30 cellular contexts compared by ENCODE assay signal in genomic region chr12:64066776-64067175, GRCh38.
"Had no signal": no experiment of that assay in that cellular context is flagged by ENCODE, and none has a peak within 500 bp of the region (broad histone marks: within the 10 kb centered on the region; RNA-seq: fewer than 3 reads in every experiment).

No MANE protein-coding gene starts in this region.

- H3K4me1 Mint-ChIP-seq: immature natural killer cell; naive thymus-derived CD4-positive, alpha-beta T cell; neural crest cell; stimulated activated naive B cell treated with anti-CD40 and anti-IgM and Interleukin-4, amounts not matched to agents 10 μg/mL and 1 μg/mL and 100 μg/mL, for 72 hours had no signal

- H3K36me3 ChIP-seq: left lung, ovary, right atrium auricular region, right lobe of liver, upper lobe of right lung had no signal

- H3K36me3 Mint-ChIP-seq: immature natural killer cell; naive thymus-derived CD4-positive, alpha-beta T cell; stimulated activated naive B cell treated with anti-CD40 and anti-IgM and Interleukin-4, amounts not matched to agents 10 μg/mL and 1 μg/mL and 100 μg/mL, for 72 hours had no signal

- H3K4me3 ChIP-seq: left lung, lung, mucosa of descending colon, ovary, right atrium auricular region, right lobe of liver, smooth muscle cell, stomach, testis, tibial artery, upper lobe of right lung had no signal

- FAIRE-seq: islet of Langerhans, urothelium cell line had no signal

- H3K4me2 ChIP-seq: smooth muscle cell had no signal

- H3K9me3 Mint-ChIP-seq: immature natural killer cell; nephron; neural crest cell; stimulated activated naive B cell treated with anti-CD40 and anti-IgM and Interleukin-4, amounts not matched to agents 10 μg/mL and 1 μg/mL and 100 μg/mL, for 72 hours had no signal

- DNase-seq: hypothalamus; immature natural killer cell; kidney; left colon; left lung; midbrain; mucosa of descending colon; naive thymus-derived CD4-positive, alpha-beta T cell; nucleus accumbens; ovary; right lobe of liver; stimulated activated CD4-positive, alpha-beta T cell treated with anti-CD3 and anti-CD28 coated beads, Interleukin-12 subunit alpha, Interleukin-12 subunit beta, amount 100 ng/mL, for 4 hours; stimulated activated CD4-positive, alpha-beta T cell treated with anti-CD3 and anti-CD28 coated beads, Interleukin-15, amount 100 ng/mL, for 24 hours; stimulated activated CD4-positive, alpha-beta T cell treated with anti-CD3 and anti-CD28 coated beads, Interleukin-2, amount 100 ng/mL, for 24 hours; stimulated activated CD4-positive, alpha-beta T cell treated with anti-CD3 and anti-CD28 coated beads, Interleukin-4, amount 100 ng/mL, for 1 hour; stimulated activated naive B cell treated with anti-CD40 and anti-IgM and Interleukin-4, amounts not matched to agents 10 μg/mL and 1 μg/mL and 100 μg/mL, for 72 hours; stimulated activated naive CD8-positive, alpha-beta T cell treated with anti-CD3 and anti-CD28 coated beads, Interleukin-15, Interleukin-2, amounts not matched to agents 100 U/mL and 50 U/mL, for 24 hours; stomach; testis; tibial artery; trophoblast cell; upper lobe of right lung had no signal

- H3K27ac ChIP-seq: left lung, ovary, right atrium auricular region, right lobe of liver, stomach, testis, upper lobe of right lung had no signal

- H3K27me3 ChIP-seq: left lung, ovary, right atrium auricular region, right lobe of liver, stomach, testis, tibial artery, upper lobe of right lung had no signal

- ATAC-seq: left colon; left lung; mucosa of descending colon; naive thymus-derived CD4-positive, alpha-beta T cell; right lobe of liver; stimulated activated naive B cell treated with anti-CD40 and anti-IgM and Interleukin-4, amounts not matched to agents 10 μg/mL and 1 μg/mL and 100 μg/mL, for 72 hours; stimulated activated naive CD8-positive, alpha-beta T cell treated with anti-CD3 and anti-CD28 coated beads, Interleukin-15, Interleukin-2, amounts not matched to agents 100 U/mL and 50 U/mL, for 24 hours; upper lobe of right lung had no signal

- H3K4me1 ChIP-seq: left lung, right atrium auricular region, right lobe of liver, stomach, testis, upper lobe of right lung had no signal

- H3K4me3 Mint-ChIP-seq: immature natural killer cell; naive thymus-derived CD4-positive, alpha-beta T cell; nephron; neural crest cell; stimulated activated naive B cell treated with anti-CD40 and anti-IgM and Interleukin-4, amounts not matched to agents 10 μg/mL and 1 μg/mL and 100 μg/mL, for 72 hours had no signal

- H3K27ac Mint-ChIP-seq: immature natural killer cell; naive thymus-derived CD4-positive, alpha-beta T cell; nephron; progenitor cell of endocrine pancreas; stimulated activated naive B cell treated with anti-CD40 and anti-IgM and Interleukin-4, amounts not matched to agents 10 μg/mL and 1 μg/mL and 100 μg/mL, for 72 hours had no signal

- H3K27me3 Mint-ChIP-seq: progenitor cell of endocrine pancreas; stimulated activated naive B cell treated with anti-CD40 and anti-IgM and Interleukin-4, amounts not matched to agents 10 μg/mL and 1 μg/mL and 100 μg/mL, for 72 hours had no signal

- H3K9me3 ChIP-seq: left lung, mucosa of descending colon, ovary, right atrium auricular region, right lobe of liver, stomach, testis, tibial artery, upper lobe of right lung had no signal
